Comparison of ENCODE assay signal across 27 cellular contexts in genomic region chr4:89334830-89335229, GRCh38. TPM values are rescaled to one million over a fixed set of nuclear protein-coding genes. Genes with fewer than 3 reads are reported as not detected.
"Had no signal": no experiment of that assay in that cellular context is flagged by ENCODE, and none has a peak within 500 bp of the region (broad histone marks: within the 10 kb centered on the region; RNA-seq: fewer than 3 reads in every experiment).

No MANE protein-coding gene starts in this region.

- H3K27me3 ChIP-seq: MG63, SJCRH30 had no signal

- H3K9me3 ChIP-seq: MG63, SJCRH30 had no signal

- ATAC-seq: Panc1, Right ventricle myocardium inferior, SK-N-SH treated with all-trans-retinoic acid at 6 μM for 48 hours had no signal

- H3K36me3 ChIP-seq: MG63, SJCRH30 had no signal

- DNase-seq: KG1, MG63, NCI-H1048, NCI-H1092 treated with DMSO at 0.1 percent for 48 hours, NCI-H1105 treated with DMSO at 0.1 percent for 48 hours, NCI-H1436 treated with DMSO at 0.1 percent for 48 hours, NCI-H1694 treated with DMSO at 0.1 percent for 48 hours, NCI-H187 treated with DMSO at 0.1 percent for 48 hours, NCI-H2029, NCI-H2171 treated with DMSO at 0.1 percent for 48 hours, NCI-H2227 treated with DMSO at 0.1 percent for 48 hours, NCI-H345, NCI-H446, NCI-H510A treated with DMSO at 0.1 percent for 48 hours, NCI-H524 treated with DMSO at 0.1 percent for 48 hours, NCI-H526 treated with DMSO at 0.1 percent for 48 hours, NCI-H774, PC-9, SHP77, SIG-M5, SJCRH30 had no signal

- H3K4me3 ChIP-seq: MG63, PC-9, SJCRH30, SK-N-MC had no signal

- H3K4me1 ChIP-seq: SJCRH30 had no signal

- H2AFZ ChIP-seq: PC-9 had no signal

- H3K27ac ChIP-seq: PC-9, RWPE1, SJCRH30, SK-N-MC had no signal

- H3K4me2 ChIP-seq: PC-9 had no signal

RNA-seq across cellular contexts. Expression of gene GPRIN3, which starts 27.2 kb away (rescaled TPM):
- total RNA-seq: RPMI7951 had no signal
